In genomic region chr22:23514317-23515038, GRCh38 we compare ENCODE assay signal across 16 cellular contexts.
DNase-seq lines count a peak whose midpoint lies in the region; ATAC-seq and TF ChIP-seq lines count a peak whose summit lies in the region.
"Had no signal": no experiment of that assay in that cellular context is flagged by ENCODE, and none has a peak within 500 bp of the region (broad histone marks: within the 10 kb centered on the region; RNA-seq: fewer than 3 reads in every experiment).

No MANE protein-coding gene starts in this region.

- peaks cover 5% of the 10 kb centered on the region for H3K4me1 ChIP-seq in cardiac muscle cell (ENCODE audit: low read depth)
- no peaks in the 10 kb centered on the region for H3K4me1 ChIP-seq in CD8-positive, alpha-beta memory T cell (ENCODE audit: insufficient read depth, low read length)
- no peaks in the 10 kb centered on the region for H3K4me1 ChIP-seq in gastrocnemius medialis

- H3K4me3 ChIP-seq in cardiac muscle cell (no peak overlapping the region), gastrocnemius medialis (no peak overlapping the region)
- no peak overlapping the region for H3K4me3 ChIP-seq in CD8-positive, alpha-beta memory T cell (ENCODE audit: low read length)

- H3K27ac Mint-ChIP-seq in WTC11 (no peak overlapping the region), nephron (peak overlapping the region in 2 of 3 experiments; percentile 72 to 89)
- H3K27ac Mint-ChIP-seq in CD8-positive, alpha-beta memory T cell, result no peak overlapping the region
- H3K27ac Mint-ChIP-seq: activated CD4-positive, alpha-beta T cell treated with anti-CD3 and anti-CD28 coated beads for 36 hours; activated naive CD4-positive, alpha-beta T cell treated with anti-CD3 and anti-CD28 coated beads, Interleukin-2, amount 50 U/mL, for 72 hours had no signal

- peak overlapping the region; percentile 68 for H3K27ac ChIP-seq in cardiac muscle cell
- no peak overlapping the region for H3K27ac ChIP-seq in CD8-positive, alpha-beta memory T cell (ENCODE audit: low read depth, low read length)
- no peak overlapping the region for H3K27ac ChIP-seq in gastrocnemius medialis

- no peak for TF ChIP-seq POLR2A in gastrocnemius medialis (IDR thresholded peaks at IDR 0.05)

- ATAC-seq in left cardiac atrium (no peak), WTC11 (peak; percentile 80), HG03378 (IDR thresholded peaks at IDR 0.05; ENCODE audit: unreplicated experiment) (no peak), GM21737 (IDR thresholded peaks at IDR 0.05; ENCODE audit: unreplicated experiment) (no peak), gastrocnemius medialis (no peak)
- ATAC-seq: activated CD4-positive, alpha-beta T cell treated with anti-CD3 and anti-CD28 coated beads for 36 hours; activated naive CD4-positive, alpha-beta T cell treated with anti-CD3 and anti-CD28 coated beads, Interleukin-2, amount 50 U/mL, for 72 hours had no signal

- POLR2A ChIA-PET in WTC11 (lab: Charles Lee), result no interaction called here
- POLR2A ChIA-PET in CD8-positive, alpha-beta memory T cell (lab: Charles Lee), result no interaction called here

- in situ Hi-C loops in gastrocnemius medialis (cut with MboI; ENCODE audit: low sequenced_read_pairs in 4 of 4), result no loop called here

- no peaks in the 10 kb centered on the region for H3K27me3 ChIP-seq in cardiac muscle cell
- H3K27me3 ChIP-seq in CD8-positive, alpha-beta memory T cell (ENCODE audit: insufficient read depth, low read length, poor library complexity, severe bottlenecking), result no peaks in the 10 kb centered on the region
- H3K27me3 ChIP-seq in gastrocnemius medialis, result no peaks in the 10 kb centered on the region

- H3K9me3 Mint-ChIP-seq in WTC11 (no peaks in the 10 kb centered on the region), nephron (no peaks in the 10 kb centered on the region)
- no peaks in the 10 kb centered on the region for H3K9me3 Mint-ChIP-seq in CD8-positive, alpha-beta memory T cell
- H3K9me3 Mint-ChIP-seq: activated naive CD4-positive, alpha-beta T cell treated with anti-CD3 and anti-CD28 coated beads, Interleukin-2, amount 50 U/mL, for 72 hours had no signal

- no peak for TF ChIP-seq CTCF in cardiac muscle cell (IDR thresholded peaks at IDR 0.05; ENCODE audit: low read depth, low read length)
- TF ChIP-seq CTCF in WTC11 (IDR thresholded peaks at IDR 0.05), result no peak
- TF ChIP-seq CTCF in nephron (IDR thresholded peaks at IDR 0.05; ENCODE audit: unreplicated experiment in 3 of 3), result no peak
- no peak for TF ChIP-seq CTCF in gastrocnemius medialis (IDR thresholded peaks at IDR 0.05 in 4 of 5, conservative IDR thresholded peaks at IDR 0.05 in 1 of 5)

- H3K9me3 ChIP-seq in cardiac muscle cell (ENCODE audit: low read depth), result no peaks in the 10 kb centered on the region
- H3K9me3 ChIP-seq in CD8-positive, alpha-beta memory T cell (ENCODE audit: low read length), result no peaks in the 10 kb centered on the region
- H3K9me3 ChIP-seq in gastrocnemius medialis, result no peaks in the 10 kb centered on the region

- no peak overlapping the region for H3K4me3 Mint-ChIP-seq in WTC11
- no peak overlapping the region for H3K4me3 Mint-ChIP-seq in nephron
- H3K4me3 Mint-ChIP-seq in CD8-positive, alpha-beta memory T cell, result no peak overlapping the region
- H3K4me3 Mint-ChIP-seq: activated CD4-positive, alpha-beta T cell treated with anti-CD3 and anti-CD28 coated beads for 36 hours had no signal

- H3K27me3 Mint-ChIP-seq in WTC11 (ENCODE audit: low read depth), result peaks cover 22% of the 10 kb centered on the region
- H3K27me3 Mint-ChIP-seq in nephron (ENCODE audit: low read depth), result peaks cover 10% of the 10 kb centered on the region
- peaks cover 5 to 27% of the 10 kb centered on the region in 2 donors for H3K27me3 Mint-ChIP-seq in CD8-positive, alpha-beta memory T cell

- H3K36me3 Mint-ChIP-seq in WTC11, result no peaks in the 10 kb centered on the region
- no peaks in the 10 kb centered on the region for H3K36me3 Mint-ChIP-seq in nephron (ENCODE audit: low read depth)
- H3K36me3 Mint-ChIP-seq in CD8-positive, alpha-beta memory T cell, result peaks cover 0 to 5% (median 0%) of the 10 kb centered on the region in 3 donors
- H3K36me3 Mint-ChIP-seq: activated naive CD4-positive, alpha-beta T cell treated with anti-CD3 and anti-CD28 coated beads, Interleukin-2, amount 50 U/mL, for 72 hours had no signal

- CTCF ChIA-PET in WTC11 (lab: Charles Lee), result interaction anchor here (0.6 to 1.9 kb wide), 7 partner anchors 8 to 144 kb away, joined by 3 to 6 read pairs (median 4); no protein-coding TSS in a partner anchor
- CTCF ChIA-PET in CD8-positive, alpha-beta memory T cell (lab: Charles Lee), result no interaction called here

- no peaks in the 10 kb centered on the region for H3K36me3 ChIP-seq in cardiac muscle cell
- H3K36me3 ChIP-seq in CD8-positive, alpha-beta memory T cell (ENCODE audit: insufficient read depth, low read length), result no peaks in the 10 kb centered on the region
- H3K36me3 ChIP-seq in gastrocnemius medialis, result no peaks in the 10 kb centered on the region

- DNase-seq in cardiac muscle cell (ENCODE audit: low read depth in 1 of 2, low spot score in 1 of 2) (no peak), left cardiac atrium (no peak), WTC11 (ENCODE audit: low spot score) (peak; percentile 49), gastrocnemius medialis (no peak)
- no peak for DNase-seq in CD8-positive, alpha-beta memory T cell
- DNase-seq: activated CD4-positive, alpha-beta T cell treated with anti-CD3 and anti-CD28 coated beads for 36 hours; C1 segment of cervical spinal cord; cerebellar nuclear complex; GOT3; NCI-H1092 treated with DMSO at 0.1 percent for 48 hours; NCI-H526; SW 1271 had no signal

- H3K4me1 Mint-ChIP-seq in WTC11 (peaks cover 17% of the 10 kb centered on the region), nephron (peaks cover 28% of the 10 kb centered on the region)
- no peaks in the 10 kb centered on the region for H3K4me1 Mint-ChIP-seq in CD8-positive, alpha-beta memory T cell
- H3K4me1 Mint-ChIP-seq: activated CD4-positive, alpha-beta T cell treated with anti-CD3 and anti-CD28 coated beads for 36 hours had no signal

- intact Hi-C loops in left cardiac atrium (cut with DNase I), result no loop called here
- intact Hi-C loops in gastrocnemius medialis (cut with DNase I; ENCODE audit: low total_unique reads), result no loop called here

TF ChIP-seq in WTC11, 78 proteins besides CTCF, POLR2A, EP300 and RAD21:
- TF ChIP-seq CREM (CRISPR knock-in tag; IDR thresholded peaks at IDR 0.05) (no peak), TP53 (CRISPR knock-in tag; IDR thresholded peaks at IDR 0.05) (no peak), E2F5 (CRISPR knock-in tag; IDR thresholded peaks at IDR 0.05) (no peak), SOX15 (CRISPR knock-in tag; IDR thresholded peaks at IDR 0.05) (no peak), ARID4B (CRISPR knock-in tag; IDR thresholded peaks at IDR 0.05; ENCODE audit: borderline replicate concordance) (no peak), JAZF1 (CRISPR knock-in tag; IDR thresholded peaks at IDR 0.05) (no peak)
TF ChIP-seq in WTC11: peak in this region for 0.

Comparison
In these comparisons a context has a peak if more than half of its experiments do, and no peak if none do; other contexts are left out.
1. H3K27ac Mint-ChIP-seq: peak in nephron (2 of 3); none in WTC11 (single experiment) and CD8-positive, alpha-beta memory T cell (0 of 8).